ENCODE assay signal across 19 cellular contexts in genomic region chr3:39814007-39814406, GRCh38. TPM values are rescaled to one million over a fixed set of nuclear protein-coding genes. Genes with fewer than 3 reads are reported as not detected.
A peak's percentile ranks its signal among the peaks of the same experiment; 100 is the strongest.
DNase-seq lines count a peak whose midpoint lies in the region; ATAC-seq and TF ChIP-seq lines count a peak whose summit lies in the region.
"Had no signal": no experiment of that assay in that cellular context is flagged by ENCODE, and none has a peak within 500 bp of the region (broad histone marks: within the 10 kb centered on the region; RNA-seq: fewer than 3 reads in every experiment).

No MANE protein-coding gene starts in this region.

- intact Hi-C loops in Calu3 (cut with micrococcal nuclease; ENCODE audit: unreplicated experiment) = loop anchor here (5.0 kb wide), 4 partner anchors 98 to 303 kb away; no protein-coding TSS in a partner anchor
- intact Hi-C loops in body of pancreas (cut with DNase I) = no loop called here

- CTCF ChIA-PET in Calu3 (lab: Charles Lee) = no interaction called here

- no peaks in the 10 kb centered on the region for H3K27me3 ChIP-seq in body of pancreas
- peaks cover 23% of the 10 kb centered on the region for H3K27me3 ChIP-seq in kidney epithelial cell (ENCODE audit: control insufficient read depth, insufficient read depth, low read length)
- H3K27me3 ChIP-seq: pancreas had no signal

- peaks cover 16% of the 10 kb centered on the region for H3K36me3 Mint-ChIP-seq in Calu3 (ENCODE audit: insufficient read depth, unreplicated experiment)
- H3K36me3 Mint-ChIP-seq: activated naive CD8-positive, alpha-beta T cell had no signal

- H3K9me3 Mint-ChIP-seq in Calu3 (ENCODE audit: low read depth, unreplicated experiment) = no peaks in the 10 kb centered on the region
- H3K9me3 Mint-ChIP-seq: activated CD4-positive, alpha-beta T cell treated with anti-CD3 and anti-CD28 coated beads, Interleukin-2, amount 10 ng/mL, durations not matched to agents 7 days and 5 days had no signal

- ATAC-seq in body of pancreas (no peak), HG02938 (IDR thresholded peaks at IDR 0.05; ENCODE audit: unreplicated experiment) (no peak)
- ATAC-seq: left lung; pancreas; stimulated activated naive CD8-positive, alpha-beta T cell treated with anti-CD3 and anti-CD28 coated beads, Interleukin-15, Interleukin-2, amounts not matched to agents 100 U/mL and 50 U/mL, for 24 hours had no signal

- H3K4me3 ChIP-seq in LNCaP clone FGC (ENCODE audit: low read depth, low read length) (no peak overlapping the region), body of pancreas (no peak overlapping the region), kidney epithelial cell (ENCODE audit: low read depth, low read length) (no peak overlapping the region)
- H3K4me3 ChIP-seq: left lung, pancreas had no signal

- H3K27ac ChIP-seq in body of pancreas = no peak overlapping the region
- H3K27ac ChIP-seq: left lung, pancreas had no signal

- H3K4me1 Mint-ChIP-seq in Calu3 (ENCODE audit: low read depth, unreplicated experiment) = peaks cover 21% of the 10 kb centered on the region

- no TSS peak for BruUV-seq in Calu3 (replicated peaks; lab: Mats Ljungman, UMichigan)

- H3K36me3 ChIP-seq in body of pancreas (replicated peaks in 1 of 2; ENCODE audit: insufficient read depth in 1 of 2, low read depth in 2 of 2) = no peaks in the 10 kb centered on the region
- no peaks in the 10 kb centered on the region for H3K36me3 ChIP-seq in kidney epithelial cell (ENCODE audit: control insufficient read depth, insufficient read depth, low read length)
- H3K36me3 ChIP-seq: left lung, pancreas had no signal

- no peak for TF ChIP-seq POLR2A in body of pancreas (IDR thresholded peaks at IDR 0.05)

- no peak overlapping the region for H3K4me3 Mint-ChIP-seq in Calu3 (ENCODE audit: low read depth, unreplicated experiment)
- H3K4me3 Mint-ChIP-seq: activated CD4-positive, alpha-beta T cell treated with anti-CD3 and anti-CD28 coated beads, Interleukin-2, amount 10 ng/mL, durations not matched to agents 7 days and 5 days; activated naive CD8-positive, alpha-beta T cell had no signal

- peaks cover 21% of the 10 kb centered on the region for H3K27me3 Mint-ChIP-seq in Calu3 (ENCODE audit: unreplicated experiment)

- DNase-seq in Calu3 = peak; percentile 38
- peak; percentile 69 for DNase-seq in LNCaP clone FGC (ENCODE audit: low read depth)
- peak; percentile 22 to 58 (median 34) for DNase-seq in body of pancreas
- peak; percentile 12 for DNase-seq in kidney epithelial cell (ENCODE audit: low read depth)
- DNase-seq in NCI-H1930 (lab: John Stamatoyannopoulos, UW) = no peak
- no peak for DNase-seq in NAMALWA (ENCODE audit: low spot score)
- no peak for DNase-seq in NCI-H2107 (lab: John Stamatoyannopoulos, UW)
- DNase-seq: activated CD4-positive, alpha-beta T cell treated with anti-CD3 and anti-CD28 coated beads, Interleukin-2, amount 10 ng/mL, durations not matched to agents 7 days and 5 days; activated T-cell treated with anti-CD3 and anti-CD28 coated beads for 4 hours; DND-41; hypothalamus; left lung; SHP77 treated with DMSO at 0.1 percent for 48 hours; stimulated activated naive CD8-positive, alpha-beta T cell treated with anti-CD3 and anti-CD28 coated beads, Interleukin-15, Interleukin-2, amounts not matched to agents 100 U/mL and 50 U/mL, for 24 hours; T1000 had no signal

- no peak overlapping the region for H3K27ac Mint-ChIP-seq in Calu3 (ENCODE audit: unreplicated experiment)
- H3K27ac Mint-ChIP-seq: activated CD4-positive, alpha-beta T cell treated with anti-CD3 and anti-CD28 coated beads, Interleukin-2, amount 10 ng/mL, durations not matched to agents 7 days and 5 days; activated naive CD8-positive, alpha-beta T cell had no signal

- peaks cover 30% of the 10 kb centered on the region for H3K4me1 ChIP-seq in body of pancreas

- TF ChIP-seq CTCF in Calu3 (IDR thresholded peaks at IDR 0.05; ENCODE audit: unreplicated experiment) = no peak
- no peak for TF ChIP-seq CTCF in LNCaP clone FGC (IDR thresholded peaks at IDR 0.05; ENCODE audit: control insufficient read depth, extremely low read depth, insufficient read depth)
- no peak for TF ChIP-seq CTCF in body of pancreas (IDR thresholded peaks at IDR 0.05)
- no peak for TF ChIP-seq CTCF in kidney epithelial cell (IDR thresholded peaks at IDR 0.05; ENCODE audit: insufficient read depth, low read length, poor library complexity, severe bottlenecking)

- no peaks in the 10 kb centered on the region for H3K9me3 ChIP-seq in body of pancreas
- H3K9me3 ChIP-seq: left lung, pancreas had no signal

RNA-seq across cellular contexts. Expression of gene MYRIP, which starts 4.6 kb away (rescaled TPM):
- 5.2 and 5.6 TPM in 2 replicates for total RNA-seq in Calu3 (2022)
- 10 to 100 TPM in 1 of 2 donors, 1 to 10 TPM in 1; 5.2 to 12.5 TPM for total RNA-seq in body of pancreas
- 0.04 and 0.07 TPM in 2 replicates for total RNA-seq in kidney epithelial cell
- total RNA-seq: activated CD4-positive, alpha-beta T cell treated with anti-CD3 and anti-CD28 coated beads, Interleukin-2, amount 10 ng/mL, durations not matched to agents 7 days and 5 days; H4 had no signal

Comparison
In these comparisons a context has a peak if more than half of its experiments do, and no peak if none do; other contexts are left out.
1. DNase-seq: peak in Calu3 (single experiment), LNCaP clone FGC (single experiment), body of pancreas (4 of 4) and kidney epithelial cell (single experiment); none in NCI-H1930 (0 of 2), NAMALWA (single experiment) and NCI-H2107 (single experiment).